17 cellular contexts compared by ENCODE assay signal in genomic region chr7:139692723-139693122, GRCh38.
"Had no signal": no experiment of that assay in that cellular context is flagged by ENCODE, and none has a peak within 500 bp of the region (broad histone marks: within the 10 kb centered on the region; RNA-seq: fewer than 3 reads in every experiment).

No MANE protein-coding gene starts in this region.

- H3K27me3 ChIP-seq: ascending aorta, colonic mucosa, heart right ventricle, spleen, upper lobe of right lung had no signal

- H3K4me3 ChIP-seq: ascending aorta, colonic mucosa, heart right ventricle, spleen, upper lobe of right lung had no signal

- DNase-seq: activated CD4-positive, alpha-beta memory T cell treated with anti-CD3 and anti-CD28 coated beads for 36 hours; activated CD4-positive, alpha-beta T cell treated with anti-CD3 and anti-CD28 coated beads for 1 hour; activated naive CD4-positive, alpha-beta T cell; activated naive CD8-positive, alpha-beta T cell treated with anti-CD3 and anti-CD28 coated beads, Interleukin-2, amount 50 U/mL, for 24 hours; colonic mucosa; effector CD4-positive, alpha-beta T cell; heart right ventricle; islet precursor cell; spleen; stimulated activated CD4-positive, alpha-beta T cell treated with anti-CD3 and anti-CD28 coated beads, Interleukin-1b, Interleukin-23, amount 100 ng/mL, for 48 hours; stimulated activated naive B cell treated with anti-CD40 and anti-IgM and Interleukin-4, amounts not matched to agents 10 μg/mL and 1 μg/mL and 100 μg/mL, for 72 hours; SW 1271; upper lobe of right lung had no signal

- H3K9me3 Mint-ChIP-seq: activated CD4-positive, alpha-beta memory T cell treated with anti-CD3 and anti-CD28 coated beads for 36 hours; activated naive CD8-positive, alpha-beta T cell treated with anti-CD3 and anti-CD28 coated beads, Interleukin-2, amount 50 U/mL, for 24 hours; mesothelial cell of epicardium had no signal

- H3K9me3 ChIP-seq: ascending aorta, colonic mucosa, heart right ventricle, spleen, upper lobe of right lung had no signal

- H3K27me3 Mint-ChIP-seq: activated CD4-positive, alpha-beta memory T cell treated with anti-CD3 and anti-CD28 coated beads for 36 hours; activated naive CD8-positive, alpha-beta T cell treated with anti-CD3 and anti-CD28 coated beads, Interleukin-2, amount 50 U/mL, for 24 hours; progenitor cell of endocrine pancreas; stimulated activated naive B cell treated with anti-CD40 and anti-IgM and Interleukin-4, amounts not matched to agents 10 μg/mL and 1 μg/mL and 100 μg/mL, for 72 hours had no signal

- H3K27ac Mint-ChIP-seq: activated CD4-positive, alpha-beta memory T cell treated with anti-CD3 and anti-CD28 coated beads for 36 hours; activated naive CD8-positive, alpha-beta T cell treated with anti-CD3 and anti-CD28 coated beads, Interleukin-2, amount 50 U/mL, for 24 hours; mesothelial cell of epicardium; progenitor cell of endocrine pancreas; stimulated activated naive B cell treated with anti-CD40 and anti-IgM and Interleukin-4, amounts not matched to agents 10 μg/mL and 1 μg/mL and 100 μg/mL, for 72 hours had no signal

- H3K4me1 ChIP-seq: ascending aorta, colonic mucosa had no signal

- H3K27ac ChIP-seq: ascending aorta, colonic mucosa, spleen, upper lobe of right lung had no signal

- H3K4me3 Mint-ChIP-seq: activated CD4-positive, alpha-beta memory T cell treated with anti-CD3 and anti-CD28 coated beads for 36 hours; activated naive CD8-positive, alpha-beta T cell treated with anti-CD3 and anti-CD28 coated beads, Interleukin-2, amount 50 U/mL, for 24 hours; mesothelial cell of epicardium; stimulated activated naive B cell treated with anti-CD40 and anti-IgM and Interleukin-4, amounts not matched to agents 10 μg/mL and 1 μg/mL and 100 μg/mL, for 72 hours had no signal

- H3K36me3 ChIP-seq: ascending aorta, colonic mucosa had no signal

- ATAC-seq: activated naive CD8-positive, alpha-beta T cell treated with anti-CD3 and anti-CD28 coated beads, Interleukin-2, amount 50 U/mL, for 24 hours; heart right ventricle; sciatic nerve; stimulated activated naive B cell treated with anti-CD40 and anti-IgM and Interleukin-4, amounts not matched to agents 10 μg/mL and 1 μg/mL and 100 μg/mL, for 72 hours; upper lobe of right lung had no signal
